Comparison of ENCODE assay signal across 13 cellular contexts in genomic region chr6:13005994-13006393, GRCh38.
"Had no signal": no experiment of that assay in that cellular context is flagged by ENCODE, and none has a peak within 500 bp of the region (broad histone marks: within the 10 kb centered on the region; RNA-seq: fewer than 3 reads in every experiment).

No MANE protein-coding gene starts in this region.

- H3K27ac ChIP-seq: body of pancreas, neutrophil, skin epidermis had no signal

- H3K27me3 ChIP-seq: body of pancreas, neutrophil had no signal

- DNase-seq: amniotic stem cell; body of pancreas; cerebellar nuclear complex; effector memory CD8-positive, alpha-beta T cell; immature natural killer cell; left colon; mucosa of descending colon; naive thymus-derived CD8-positive, alpha-beta T cell; retina had no signal

- H3K4me3 ChIP-seq: body of pancreas, mucosa of descending colon, skin epidermis had no signal

- FAIRE-seq: urothelium cell line had no signal

- H3K9me3 ChIP-seq: body of pancreas, mucosa of descending colon, neutrophil had no signal

- H3K36me3 ChIP-seq: neutrophil had no signal

- H3K4me1 ChIP-seq: body of pancreas had no signal

- ATAC-seq: activated CD4-positive, CD25-positive, alpha-beta regulatory T cell treated with anti-CD3 and anti-CD28 coated beads, Interleukin-2, amount 50 U/mL, for 24 hours; body of pancreas; effector memory CD8-positive, alpha-beta T cell; left colon; mucosa of descending colon; naive thymus-derived CD8-positive, alpha-beta T cell had no signal
